In genomic region chr2:74847075-74847858, GRCh38 we compare ENCODE assay signal across 16 cellular contexts. TPM values are rescaled to one million over a fixed set of nuclear protein-coding genes. Genes with fewer than 3 reads are reported as not detected.
DNase-seq lines count a peak whose midpoint lies in the region; ATAC-seq, FAIRE-seq and TF ChIP-seq lines count a peak whose summit lies in the region.
"Had no signal": no experiment of that assay in that cellular context is flagged by ENCODE, and none has a peak within 500 bp of the region (broad histone marks: within the 10 kb centered on the region; RNA-seq: fewer than 3 reads in every experiment).

No MANE protein-coding gene starts in this region.

- H3K4me3 Mint-ChIP-seq in T-helper 2 cell treated with Interferon-gamma antibody and Interleukin-4, amounts not matched to agents 5 μg/mL and 100 μg/mL, for 36 hours: no peak overlapping the region
- H3K4me3 Mint-ChIP-seq: neural crest cell; stimulated activated naive CD8-positive, alpha-beta T cell treated with anti-CD3 and anti-CD28 coated beads, Interleukin-15, Interleukin-2, amounts not matched to agents 100 ng/mL and 50 ng/mL, for 24 hours had no signal

- TF ChIP-seq POLR2A in GM12878 (IDR thresholded peaks at IDR 0.05; ENCODE audit: low read depth, low read length) (no peak), prostate gland (IDR thresholded peaks at IDR 0.05) (no peak)

- CTCF ChIA-PET in GM12878 (lab: Yijun Ruan, JAX): interaction anchor here (0.7 to 8.2 kb wide), 3 partner anchors 10 to 28 kb away, joined by 3 to 87 read pairs (median 9); partner anchors contain the start of gene HK2

- H3K9me3 ChIP-seq in GM12878 (replicated peaks; ENCODE audit: control insufficient read depth, insufficient read depth, low read length) (no peaks in the 10 kb centered on the region), prostate gland (no peaks in the 10 kb centered on the region)
- H3K9me3 ChIP-seq: lower lobe of right lung had no signal

- no peak for DNase-seq in T-helper 2 cell treated with Interferon-gamma antibody and Interleukin-4, amounts not matched to agents 5 μg/mL and 100 μg/mL, for 36 hours (ENCODE audit: low spot score)
- DNase-seq in T-helper 2 cell (no peak), HCEC 1CT (peak; percentile 76), GM12878 (ENCODE audit: low read depth, low spot score) (no peak), prostate gland (ENCODE audit: low spot score) (no peak), iPS-NIHi7 (ENCODE audit: extremely low spot score) (no peak), SW480 (ENCODE audit: low spot score) (no peak)
- DNase-seq in stimulated activated CD4-positive, alpha-beta T cell treated with anti-CD3 and anti-CD28 coated beads, Interleukin-4, amount 100 ng/mL, for 1 hour: no peak
- DNase-seq: activated CD8-positive, alpha-beta memory T cell treated with anti-CD3 and anti-CD28 coated beads, Interleukin-2, amount 50 U/mL, for 4 hours; H7; lower lobe of right lung; NCI-H748 treated with DMSO at 0.1 percent for 48 hours; SIG-M5 had no signal

- no TSS peak for BruUV-seq in GM12878 (replicated peaks; lab: Mats Ljungman, UMichigan)

- in situ Hi-C loops in GM12878 (cut with MboI): no loop called here

- H3K4me2 ChIP-seq in GM12878 (ENCODE audit: control insufficient read depth, insufficient read depth): peak overlapping the region; percentile 39

- SMC1A ChIA-PET in GM12878 (lab: Charles Lee; ENCODE audit: uncharacterized antibody, unreplicated experiment): interaction anchor here (0.9 to 5.4 kb wide), 6 partner anchors 10 to 268 kb away, joined by 3 to 68 read pairs (median 3); partner anchors contain the start of gene HK2

- WGBS in GM12878 (ENCODE audit: insufficient coverage, insufficient replicate concordance, low lambda C conversion rate, missing lambda C conversion rate): 89% methylated on average over 10 of the region's 10 CpGs
- WGBS in prostate gland: 83% methylated on average over 10 of the region's 10 CpGs

- peaks cover 69% of the 10 kb centered on the region for H3K4me1 ChIP-seq in GM12878 (ENCODE audit: control insufficient read depth, insufficient read depth, low read length)
- peaks cover 21% of the 10 kb centered on the region for H3K4me1 ChIP-seq in prostate gland (replicated peaks)

- TF ChIP-seq EP300 in GM12878 (IDR thresholded peaks at IDR 0.05; ENCODE audit: borderline replicate concordance in 1 of 2, control insufficient read depth in 1 of 2, low read depth in 2 of 2, low read length in 2 of 2): no peak

- H4K20me1 ChIP-seq in GM12878 (ENCODE audit: control insufficient read depth, insufficient read depth): peaks cover 8% of the 10 kb centered on the region; the same call in 1 of the 2 replicates

- RAD21 ChIA-PET in GM12878 (lab: Charles Lee; ENCODE audit: unreplicated experiment): interaction anchor here (0.9 to 4.6 kb wide), 4 partner anchors 10 to 28 kb away, joined by 3 to 49 read pairs (median 3); partner anchors contain the start of gene HK2

- peaks cover 99% of the 10 kb centered on the region for H3K79me2 ChIP-seq in GM12878 (ENCODE audit: control insufficient read depth, insufficient read depth, low read length)

- ATAC-seq in GM12878: no peak
- ATAC-seq: lower lobe of right lung had no signal

- TF ChIP-seq CTCF in GM12878 (IDR thresholded peaks at IDR 0.05 in 2 of 3, conservative IDR thresholded peaks at IDR 0.05 in 1 of 3; ENCODE audit: control insufficient read depth in 2 of 3, extremely low read depth in 1 of 3, insufficient read depth in 1 of 3, low read depth in 3 of 3, low read length in 3 of 3) (no peak), prostate gland (IDR thresholded peaks at IDR 0.05) (no peak)

- H2AFZ ChIP-seq in GM12878 (ENCODE audit: control insufficient read depth, low read depth, low read length): no peak overlapping the region

- H3K9ac ChIP-seq in GM12878 (ENCODE audit: control insufficient read depth, insufficient read depth, low read length): no peak overlapping the region

- H3K27me3 ChIP-seq in GM12878 (replicated peaks in 1 of 2; ENCODE audit: control insufficient read depth in 2 of 2, insufficient read depth in 2 of 2, low read length in 1 of 2) (no peaks in the 10 kb centered on the region), prostate gland (replicated peaks; ENCODE audit: insufficient read depth) (no peaks in the 10 kb centered on the region)

- H3K36me3 ChIP-seq in GM12878 (ENCODE audit: control insufficient read depth in 2 of 2, insufficient read depth in 2 of 2, low read length in 1 of 2) (peaks cover 3 to 4% of the 10 kb centered on the region in 2 experiments; a peak in 3 of 4 replicates), prostate gland (no peaks in the 10 kb centered on the region)
- H3K36me3 ChIP-seq: lower lobe of right lung had no signal

- FAIRE-seq in GM12878 (lab: Jason Lieb, UNC): no peak
- FAIRE-seq: colon had no signal

- no peak for TF ChIP-seq RAD21 in GM12878 (IDR thresholded peaks at IDR 0.05; ENCODE audit: insufficient read depth, low read depth, low read length)

- intact Hi-C loops in GM12878 (cut with micrococcal nuclease; ENCODE audit: unreplicated experiment) (no loop called here), prostate gland (cut with DNase I) (no loop called here)

- peaks cover 11% of the 10 kb centered on the region for H3K36me3 Mint-ChIP-seq in T-helper 2 cell treated with Interferon-gamma antibody and Interleukin-4, amounts not matched to agents 5 μg/mL and 100 μg/mL, for 36 hours (ENCODE audit: low read depth)

- no peaks in the 10 kb centered on the region for H3K9me3 Mint-ChIP-seq in T-helper 2 cell treated with Interferon-gamma antibody and Interleukin-4, amounts not matched to agents 5 μg/mL and 100 μg/mL, for 36 hours
- H3K9me3 Mint-ChIP-seq: neural crest cell; stimulated activated naive CD8-positive, alpha-beta T cell treated with anti-CD3 and anti-CD28 coated beads, Interleukin-15, Interleukin-2, amounts not matched to agents 100 ng/mL and 50 ng/mL, for 24 hours had no signal

- peaks cover 68% of the 10 kb centered on the region for H3K4me1 Mint-ChIP-seq in T-helper 2 cell treated with Interferon-gamma antibody and Interleukin-4, amounts not matched to agents 5 μg/mL and 100 μg/mL, for 36 hours (ENCODE audit: low read depth)

- H3K27ac ChIP-seq in GM12878 (ENCODE audit: control insufficient read depth, insufficient read depth) (no peak overlapping the region), prostate gland (peak overlapping the region; percentile 87 to 89)
- H3K27ac ChIP-seq: lower lobe of right lung had no signal

- POLR2A ChIA-PET in GM12878 (lab: Charles Lee): interaction anchor here (0.6 to 2.1 kb wide), 2 partner anchors 11 to 370 kb away, joined by 3 to 6 read pairs; no protein-coding TSS in a partner anchor

- no peaks in the 10 kb centered on the region for H3K27me3 Mint-ChIP-seq in T-helper 2 cell treated with Interferon-gamma antibody and Interleukin-4, amounts not matched to agents 5 μg/mL and 100 μg/mL, for 36 hours (ENCODE audit: low read depth)
- H3K27me3 Mint-ChIP-seq: stimulated activated naive CD8-positive, alpha-beta T cell treated with anti-CD3 and anti-CD28 coated beads, Interleukin-15, Interleukin-2, amounts not matched to agents 100 ng/mL and 50 ng/mL, for 24 hours had no signal

- H3K27ac Mint-ChIP-seq in T-helper 2 cell treated with Interferon-gamma antibody and Interleukin-4, amounts not matched to agents 5 μg/mL and 100 μg/mL, for 36 hours: peak overlapping the region; percentile 43

- H3K4me3 ChIP-seq in GM12878 (no peak overlapping the region; the same call in 1 of the 2 replicates), prostate gland (no peak overlapping the region)
- H3K4me3 ChIP-seq: lower lobe of right lung had no signal

TF ChIP-seq in GM12878, 131 proteins besides CTCF, POLR2A, EP300 and RAD21:
- TF ChIP-seq CEBPB (IDR thresholded peaks at IDR 0.05; ENCODE audit: borderline replicate concordance in 1 of 2, low read depth in 2 of 2, low read length in 2 of 2): peak in 1 of 2 experiments; percentile 34; a peak in 1 of 4 replicates
- TF ChIP-seq SP1 (IDR thresholded peaks at IDR 0.05; ENCODE audit: low read depth, low read length): no peak

RNA-seq across cellular contexts. Expression of gene HK2, which starts 13.3 kb away (rescaled TPM):
- 63.6 and 80.5 TPM in 2 replicates for total RNA-seq in GM12878 (2013; cell fraction: nucleolus; rRNA removed)
- total RNA-seq in GM12878 (2014; rRNA removed): 16.1 and 16.3 TPM in 2 replicates
- total RNA-seq in GM12878 (2014; rRNA removed; fragmentation: Illumina TruSeq; extraction: Trizol): 17.9 and 18.1 TPM in 2 replicates
- total RNA-seq in GM12878 (2021): 36.4 and 38.9 TPM in 2 replicates
- 19.0 TPM for polyA plus RNA-seq in GM12878 (2011; ENCODE audit: low read depth)
- polyA plus RNA-seq in GM12878 (2011; rRNA removed): 52.7 and 73.1 TPM in 2 replicates
- polyA plus RNA-seq in GM12878 (2011; cell fraction: cytosol; rRNA removed): 48.9 and 55.8 TPM in 2 replicates
- polyA plus RNA-seq in GM12878 (2011; cell fraction: nucleus; rRNA removed): 79.9 and 80.2 TPM in 2 replicates
- polyA plus RNA-seq in GM12878 (2012): 27.4 and 47.4 TPM in 2 replicates
- polyA plus RNA-seq in GM12878 (2014; fragmentation: Illumina TruSeq; extraction: Trizol): 21.7 and 23.6 TPM in 2 replicates
- polyA plus RNA-seq in GM12878 (2014; fragmentation: Nextera tagmentation; extraction: Ambion mirVana): 1 to 10 TPM; 5.0 to 6.4 TPM
- 20.7 and 22.8 TPM in 2 replicates for polyA plus RNA-seq in GM12878 (2014; rRNA removed)
- 10 to 100 TPM; 19.6 to 21.3 TPM for polyA plus RNA-seq in GM12878 (2016; fragmentation: Nextera tagmentation; extraction: Ambion mirVana)
- polyA minus RNA-seq in GM12878 (2011; rRNA and poly(A)+ RNA removed): 164 and 192 TPM in 2 replicates
- 50.4 and 50.6 TPM in 2 replicates for polyA minus RNA-seq in GM12878 (2011; cell fraction: cytosol; rRNA and poly(A)+ RNA removed)
- 58.2 and 72.9 TPM in 2 replicates for polyA minus RNA-seq in GM12878 (2011; cell fraction: nucleus; rRNA and poly(A)+ RNA removed)
- total RNA-seq in prostate gland: 100 to 1,000 TPM in 1 of 2 donors, 1 to 10 TPM in 1; 8.7 to 114 TPM
